In the genomic region with DNA sequence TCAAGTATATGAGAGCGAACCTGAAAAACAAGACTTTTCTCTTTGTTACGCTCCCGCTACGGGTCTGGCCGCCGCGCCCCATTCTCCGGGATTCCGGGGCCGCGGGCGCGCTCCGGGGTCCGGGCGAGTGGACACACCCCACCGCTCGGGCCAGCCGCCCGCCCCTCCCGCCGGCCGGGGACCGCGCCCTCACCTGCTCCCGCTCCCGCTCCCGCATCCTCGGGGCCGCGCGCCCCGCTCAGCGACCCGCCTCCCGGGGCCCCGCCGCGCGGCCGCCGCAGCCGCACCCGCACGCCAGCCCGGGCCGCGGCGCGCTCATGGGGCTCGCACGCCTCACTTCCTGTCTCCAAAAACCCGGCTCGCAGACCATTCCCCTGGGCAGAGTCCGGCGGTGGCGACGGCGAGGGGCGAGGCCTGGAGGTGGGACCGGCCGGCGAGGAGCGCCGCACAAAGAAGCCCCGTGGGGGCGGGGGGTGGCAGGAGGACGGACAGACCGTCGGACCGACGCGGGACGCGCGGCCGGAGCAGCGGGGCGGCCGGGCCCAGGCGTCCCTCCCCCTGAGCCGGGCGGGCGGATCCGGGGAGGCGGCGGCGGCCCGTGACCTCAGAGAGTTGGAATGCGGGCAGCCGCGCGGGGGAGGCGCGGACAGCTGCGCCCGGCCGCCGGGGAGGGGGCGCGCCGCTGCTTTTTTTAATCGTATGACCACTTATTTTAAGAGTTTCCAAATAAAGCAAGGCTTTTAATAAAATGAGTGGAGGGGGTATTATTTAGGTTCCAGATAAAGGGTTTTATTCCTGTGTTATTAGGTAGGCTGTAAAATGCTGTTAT, we compare ENCODE assay signal across 8 cellular contexts. TPM values are rescaled to one million over a fixed set of nuclear protein-coding genes. Genes with fewer than 3 reads are reported as not detected.
DNase-seq lines count a peak whose midpoint lies in the region; ATAC-seq and TF ChIP-seq lines count a peak whose summit lies in the region.

A gene (minus strand): TSS at position 550 of the 829 bp plus-strand sequence. CDS start 4,590 bp downstream, outside the sequence.

- WGBS in ectodermal cell, 2 experiments: 0% methylated on average over 103 of the region's 103 CpGs

- no peaks in the 10 kb centered on the region for H3K79me2 ChIP-seq in SU-DHL-6 (ENCODE audit: insufficient read depth, low read length)

- H3F3A ChIP-seq in SU-DHL-6 (ENCODE audit: insufficient read depth): no peaks in the 10 kb centered on the region

- H3K4me2 ChIP-seq in SU-DHL-6 (ENCODE audit: low read depth, low read length, poor library complexity, severe bottlenecking): peak within 1 kb of the TSS; percentile 75

- H4K20me1 ChIP-seq in SU-DHL-6 (ENCODE audit: low read depth, low read length): no peaks in the 10 kb centered on the region

- H3K27me3 ChIP-seq in SU-DHL-6 (ENCODE audit: low read length) (no peaks in the 10 kb centered on the region), ectodermal cell (ENCODE audit: control insufficient read depth, insufficient read depth, low read length, poor library complexity, severe bottlenecking) (no peaks in the 10 kb centered on the region)

- no peaks in the 10 kb centered on the region for H3K9me3 ChIP-seq in SU-DHL-6 (ENCODE audit: insufficient read depth, low read length)
- H3K9me3 ChIP-seq in ectodermal cell (ENCODE audit: control insufficient read depth, low read length): no peaks in the 10 kb centered on the region

- ATAC-seq in HG02642 (IDR thresholded peaks at IDR 0.05; ENCODE audit: poor library complexity, unreplicated experiment) (peak; percentile 52), left lobe of liver (peak; percentile 82), GM21367 (IDR thresholded peaks at IDR 0.05; ENCODE audit: unreplicated experiment) (no peak)
- ATAC-seq in stimulated activated naive CD8-positive, alpha-beta T cell treated with anti-CD3 and anti-CD28 coated beads, Interleukin-15, Interleukin-2, amounts not matched to agents 100 U/mL and 50 U/mL, for 24 hours: no peak

- H3K36me3 ChIP-seq in SU-DHL-6 (ENCODE audit: low read length): no peaks in the 10 kb centered on the region
- H3K36me3 ChIP-seq in ectodermal cell (ENCODE audit: control insufficient read depth, insufficient read depth, low read length): peaks cover 4% of the 10 kb centered on the region

- peak within 1 kb of the TSS; percentile 45; the same call in 1 of the 2 replicates for H3K9ac ChIP-seq in SU-DHL-6 (ENCODE audit: low read length)

- peak within 1 kb of the TSS; percentile 66 for H3K4me3 ChIP-seq in SU-DHL-6 (ENCODE audit: insufficient read depth, low read length, poor library complexity, severe bottlenecking)
- peak within 1 kb of the TSS; percentile 93 for H3K4me3 ChIP-seq in ectodermal cell (ENCODE audit: insufficient read depth, low read depth, low read length)

- no peak within 1 kb of the TSS for H3K27ac ChIP-seq in SU-DHL-6 (ENCODE audit: low read depth, low read length)
- H3K27ac ChIP-seq in ectodermal cell (ENCODE audit: insufficient read depth, low read depth, low read length, poor library complexity, severe bottlenecking): peak within 1 kb of the TSS; percentile 83

- H3K4me1 ChIP-seq in ectodermal cell (ENCODE audit: control insufficient read depth, insufficient read depth, low read length): peaks cover 11% of the 10 kb centered on the region

- no peaks in the 10 kb centered on the region for H3K9me2 ChIP-seq in SU-DHL-6 (replicated peaks; ENCODE audit: insufficient read depth, low read length)

- H2AFZ ChIP-seq in SU-DHL-6 (ENCODE audit: low read depth, low read length, severe bottlenecking): peak within 1 kb of the TSS; percentile 84

- peak; percentile 37 for DNase-seq in NCI-H2196 (lab: John Stamatoyannopoulos, UW; ENCODE audit: unreplicated experiment)
- no peak for DNase-seq in NCI-H2196 treated with DMSO at 0.1 percent for 48 hours (lab: John Stamatoyannopoulos, UW; ENCODE audit: unreplicated experiment)
- peak; percentile 83 for DNase-seq in left lobe of liver (ENCODE audit: low spot score)
- DNase-seq in stimulated activated naive CD8-positive, alpha-beta T cell treated with anti-CD3 and anti-CD28 coated beads, Interleukin-15, Interleukin-2, amounts not matched to agents 100 U/mL and 50 U/mL, for 24 hours: peak; percentile 29

- no peak for TF ChIP-seq CTCF in SU-DHL-6 (IDR thresholded peaks at IDR 0.05; ENCODE audit: insufficient read depth, low read length, poor library complexity, severe bottlenecking)

RNA-seq across cellular contexts. Expression of the gene that starts here (rescaled TPM):
- 24.1 TPM for polyA plus RNA-seq in ectodermal cell (2013, experiment 1 of 4)
- polyA plus RNA-seq in ectodermal cell (2013, experiment 2 of 4): 28.3 TPM
- polyA plus RNA-seq in ectodermal cell (2013, experiment 3 of 4): 17.1 TPM
- polyA plus RNA-seq in ectodermal cell (2013, experiment 4 of 4): 20.5 TPM
- total RNA-seq in left lobe of liver: 12.6 TPM

Comparison
In these comparisons a context has a peak if more than half of its experiments do, and no peak if none do; other contexts are left out.
1. ATAC-seq: peak in HG02642 (single experiment) and left lobe of liver (single experiment); none in stimulated activated naive CD8-positive, alpha-beta T cell treated with anti-CD3 and anti-CD28 coated beads, Interleukin-15, Interleukin-2, amounts not matched to agents 100 U/mL and 50 U/mL, for 24 hours (single experiment) and GM21367 (single experiment).